In genomic region chr15:86973284-86973844, GRCh38 we compare ENCODE assay signal across 20 cellular contexts.
"Had no signal": no experiment of that assay in that cellular context is flagged by ENCODE, and none has a peak within 500 bp of the region (broad histone marks: within the 10 kb centered on the region; RNA-seq: fewer than 3 reads in every experiment).

No MANE protein-coding gene starts in this region.

- DNase-seq: activated CD4-positive, alpha-beta memory T cell treated with anti-CD3 and anti-CD28 coated beads, Interleukin-2, amount 10 ng/mL, durations not matched to agents 7 days and 5 days; activated CD4-positive, alpha-beta T cell treated with anti-CD3 and anti-CD28 coated beads for 1 hour; activated CD4-positive, alpha-beta T cell treated with anti-CD3 and anti-CD28 coated beads for 4 hours; activated CD4-positive, alpha-beta T cell treated with anti-CD3 and anti-CD28 coated beads, Interleukin-2, amount 10 ng/mL, durations not matched to agents 7 days and 5 days; activated CD4-positive, alpha-beta T cell treated with anti-CD3 and anti-CD28 coated beads, Interleukin-2, amount 50 U/mL, for 4 hours; activated CD8-positive, alpha-beta memory T cell treated with anti-CD3 and anti-CD28 coated beads, Interleukin-2, amount 50 U/mL, for 48 hours; activated gamma-delta T cell; activated naive CD4-positive, alpha-beta T cell; activated naive CD4-positive, alpha-beta T cell treated with anti-CD3 and anti-CD28 coated beads, Interleukin-2, amount 10 ng/mL, durations not matched to agents 7 days and 5 days; activated naive CD8-positive, alpha-beta T cell treated with anti-CD3 and anti-CD28 coated beads, Interleukin-2, amount 10 ng/mL, durations not matched to agents 7 days and 5 days; activated T-cell treated with anti-CD3 and anti-CD28 coated beads for 4 hours; activated T-cell treated with anti-CD3 and anti-CD28 coated beads, Interleukin-2, amount 50 U/mL, for 24 hours; activated T-cell treated with anti-CD3 and anti-CD28 coated beads, Interleukin-2, amount 50 U/mL, for 72 hours; central memory CD4-positive, alpha-beta T cell; cerebellar nuclear complex; colonic mucosa; effector CD8-positive, alpha-beta T cell; esophagus squamous epithelium; foreskin melanocyte; heart right ventricle had no signal
